In genomic region chr1:180415985-180416633, GRCh38 we compare ENCODE assay signal across 8 cellular contexts.
A peak's percentile ranks its signal among the peaks of the same experiment; 100 is the strongest.
DNase-seq lines count a peak whose midpoint lies in the region; ATAC-seq and TF ChIP-seq lines count a peak whose summit lies in the region.

No MANE protein-coding gene starts in this region.

- H3K4me3 ChIP-seq in heart right ventricle (no peak overlapping the region), right cardiac atrium (ENCODE audit: low read length) (no peak overlapping the region)

- H3K36me3 Mint-ChIP-seq in WTC11 = peaks cover 20% of the 10 kb centered on the region

- intact Hi-C loops in heart right ventricle (cut with DNase I) = loop anchor here (1.0 to 10.0 kb wide), 8 partner anchors 131 to 231 kb away; no protein-coding TSS in a partner anchor
- intact Hi-C loops in right cardiac atrium (cut with DNase I) = loop anchor here in 3 of 4 donors (5.0 kb wide), 1 partner anchor 164 kb away; no protein-coding TSS in a partner anchor

- no peaks in the 10 kb centered on the region for H3K27me3 Mint-ChIP-seq in WTC11 (ENCODE audit: low read depth)

- peaks cover 0 to 12% (median 0%) of the 10 kb centered on the region in 11 donors for H3K9me3 ChIP-seq in heart right ventricle
- H3K9me3 ChIP-seq in right cardiac atrium (ENCODE audit: control insufficient read depth, low read length) = no peaks in the 10 kb centered on the region

- no peak overlapping the region for H3K27ac ChIP-seq in heart right ventricle
- H3K27ac ChIP-seq in right cardiac atrium (ENCODE audit: low read length) = no peak overlapping the region

- POLR2A ChIA-PET in WTC11 (lab: Charles Lee) = no interaction called here

- no peaks in the 10 kb centered on the region for H3K4me1 ChIP-seq in heart right ventricle
- no peaks in the 10 kb centered on the region for H3K4me1 ChIP-seq in right cardiac atrium (ENCODE audit: control insufficient read depth, insufficient read depth, low read length)

- TF ChIP-seq CTCF in heart right ventricle (IDR thresholded peaks at IDR 0.05) (peak; percentile 33 to 76 (median 62)), WTC11 (IDR thresholded peaks at IDR 0.05) (peak; percentile 61; the same call in 1 of the 2 replicates)

- ATAC-seq in heart right ventricle (no peak), right cardiac atrium (no peak), WTC11 (no peak), GM19452 (IDR thresholded peaks at IDR 0.05; ENCODE audit: unreplicated experiment) (no peak)

- WGBS in heart right ventricle, 2 donors = 48 to 54% methylated on average over 2 of the region's 2 CpGs
- WGBS in right cardiac atrium = 58% methylated on average over 2 of the region's 2 CpGs

- peaks cover 1% of the 10 kb centered on the region for H3K9me3 Mint-ChIP-seq in WTC11

- CTCF ChIA-PET in WTC11 (lab: Charles Lee) = interaction anchor here (0.6 to 1.5 kb wide), 27 partner anchors 9 to 345 kb away, joined by 3 to 23 read pairs (median 4); no protein-coding TSS in a partner anchor

- H3K36me3 ChIP-seq in heart right ventricle = peaks cover 0 to 30% (median 0%) of the 10 kb centered on the region in 9 donors

- DNase-seq in heart right ventricle (no peak), right cardiac atrium (no peak), NCI-H2107 (lab: John Stamatoyannopoulos, UW) (peak; percentile 44), WTC11 (ENCODE audit: low spot score) (no peak), kidney glomerular epithelial cell (lab: John Stamatoyannopoulos, UW) (peak; percentile 12), retina (no peak), KG1 (lab: John Stamatoyannopoulos, UW) (no peak)

- H3K27me3 ChIP-seq in heart right ventricle (no peaks in the 10 kb centered on the region), right cardiac atrium (ENCODE audit: control insufficient read depth, insufficient read depth) (no peaks in the 10 kb centered on the region)

- no peaks in the 10 kb centered on the region for H3K4me1 Mint-ChIP-seq in WTC11

- H3K27ac Mint-ChIP-seq in WTC11 = no peak overlapping the region

- H3K4me3 Mint-ChIP-seq in WTC11 = no peak overlapping the region

TF ChIP-seq in WTC11, 78 proteins besides CTCF, POLR2A, EP300 and RAD21:
- TF ChIP-seq IRF1 (CRISPR knock-in tag; IDR thresholded peaks at IDR 0.05) (no peak), USF2 (CRISPR knock-in tag; IDR thresholded peaks at IDR 0.05) (no peak), CDX4 (CRISPR knock-in tag; IDR thresholded peaks at IDR 0.05; ENCODE audit: borderline replicate concordance) (no peak), TEAD1 (CRISPR knock-in tag; IDR thresholded peaks at IDR 0.05) (no peak), GRHL2 (CRISPR knock-in tag; IDR thresholded peaks at IDR 0.05; ENCODE audit: insufficient replicate concordance, severe bottlenecking) (no peak), ATF6 (CRISPR knock-in tag; IDR thresholded peaks at IDR 0.05) (no peak), NR3C1 (CRISPR knock-in tag; conservative IDR thresholded peaks at IDR 0.05; ENCODE audit: low read depth) (no peak), ZBTB43 (CRISPR knock-in tag; IDR thresholded peaks at IDR 0.05) (no peak), SMAD3 (CRISPR knock-in tag; IDR thresholded peaks at IDR 0.05; ENCODE audit: borderline replicate concordance) (no peak)

Comparison
In these comparisons a context has a peak if more than half of its experiments do, and no peak if none do; other contexts are left out.
1. DNase-seq: peak in NCI-H2107 (single experiment) and kidney glomerular epithelial cell (single experiment); none in heart right ventricle (0 of 2), right cardiac atrium (0 of 3), WTC11 (single experiment), retina (single experiment) and KG1 (single experiment).